In genomic region chr1:236172041-236172579, GRCh38 we compare ENCODE assay signal across 19 cellular contexts.
"Had no signal": no experiment of that assay in that cellular context is flagged by ENCODE, and none has a peak within 500 bp of the region (broad histone marks: within the 10 kb centered on the region; RNA-seq: fewer than 3 reads in every experiment).

No MANE protein-coding gene starts in this region.

- H3K27ac ChIP-seq: brain microvascular endothelial cell, epithelial cell of prostate, gastroesophageal sphincter, heart left ventricle, suprapubic skin had no signal

- H3K27me3 ChIP-seq: brain microvascular endothelial cell, gastroesophageal sphincter, heart left ventricle, suprapubic skin had no signal

- DNase-seq: activated B cell treated with CpG ODN at 0.5 μM for 24 hours; activated CD4-positive, alpha-beta T cell treated with anti-CD3 and anti-CD28 coated beads, Interleukin-2, amount 10 ng/mL, durations not matched to agents 24 days and 14 days; activated CD8-positive, alpha-beta T cell treated with anti-CD3 and anti-CD28 coated beads for 36 hours; activated naive CD4-positive, alpha-beta T cell treated with Interleukin-2 at 50 U/mL for 16 hours; activated T-cell treated with anti-CD3 and anti-CD28 coated beads, Interleukin-2, amount 50 U/mL, for 1 hour; aorta; brain microvascular endothelial cell; central memory CD4-positive, alpha-beta T cell; endodermal cell; heart left ventricle; left ventricle myocardium superior; naive B cell; stimulated activated CD4-positive, alpha-beta T cell treated with anti-CD3 and anti-CD28 coated beads, Interleukin-12 subunit alpha, Interleukin-12 subunit beta, amount 100 ng/mL, for 4 hours; stimulated activated CD4-positive, alpha-beta T cell treated with anti-CD3 and anti-CD28 coated beads, Interleukin-1b, Interleukin-23, amount 100 ng/mL, for 48 hours; stimulated activated naive CD8-positive, alpha-beta T cell treated with anti-CD3 and anti-CD28 coated beads, Interleukin-15, Interleukin-2, amounts not matched to agents 100 U/mL and 50 U/mL, for 24 hours; trophoblast cell had no signal

- H3K9me3 ChIP-seq: gastroesophageal sphincter, heart left ventricle, suprapubic skin had no signal

- ATAC-seq: activated CD8-positive, alpha-beta T cell treated with anti-CD3 and anti-CD28 coated beads for 36 hours; gastroesophageal sphincter; heart left ventricle; left ventricle myocardium superior; stimulated activated naive CD8-positive, alpha-beta T cell treated with anti-CD3 and anti-CD28 coated beads, Interleukin-15, Interleukin-2, amounts not matched to agents 100 U/mL and 50 U/mL, for 24 hours had no signal

- H3K4me1 ChIP-seq: gastroesophageal sphincter, suprapubic skin had no signal

- H3K36me3 ChIP-seq: brain microvascular endothelial cell, gastroesophageal sphincter had no signal

- H3K4me3 ChIP-seq: gastroesophageal sphincter, heart left ventricle, suprapubic skin had no signal
